In genomic region chr17:78458739-78459335, GRCh38 we compare ENCODE assay signal across 20 cellular contexts.
DNase-seq lines count a peak whose midpoint lies in the region; ATAC-seq and TF ChIP-seq lines count a peak whose summit lies in the region.
"Had no signal": no experiment of that assay in that cellular context is flagged by ENCODE, and none has a peak within 500 bp of the region (broad histone marks: within the 10 kb centered on the region; RNA-seq: fewer than 3 reads in every experiment).

No MANE protein-coding gene starts in this region.

- H3K27ac ChIP-seq in A673 (ENCODE audit: low read depth, low read length, poor library complexity, severe bottlenecking): no peak overlapping the region
- peak overlapping the region; percentile 99 for H3K27ac ChIP-seq in layer of hippocampus (ENCODE audit: low read depth, low read length)
- H3K27ac ChIP-seq: A549, C4-2B, coronary artery, right lobe of liver, upper lobe of right lung had no signal

- TF ChIP-seq CTCF in A673 (conservative IDR thresholded peaks at IDR 0.05; ENCODE audit: low read depth, low read length) (no peak), mucosa of descending colon (IDR thresholded peaks at IDR 0.05) (no peak)

- H3K4me1 ChIP-seq in A673 (ENCODE audit: insufficient read depth, low read length, poor library complexity, severe bottlenecking): no peaks in the 10 kb centered on the region
- H3K4me1 ChIP-seq in mucosa of descending colon (ENCODE audit: low read depth): no peaks in the 10 kb centered on the region
- H3K4me1 ChIP-seq: A549, right lobe of liver, upper lobe of right lung had no signal

- no peaks in the 10 kb centered on the region for H3K9me3 ChIP-seq in A673 (ENCODE audit: low read depth, low read length, poor library complexity, severe bottlenecking)
- no peaks in the 10 kb centered on the region for H3K9me3 ChIP-seq in mucosa of descending colon
- H3K9me3 ChIP-seq: A549, right lobe of liver, upper lobe of right lung had no signal

- CTCF ChIA-PET in A673 (lab: Charles Lee): no interaction called here

- no TSS peak for BruUV-seq in A673 (replicated peaks; lab: Mats Ljungman, UMichigan)

- no peak for ATAC-seq in HG02885 (IDR thresholded peaks at IDR 0.05; ENCODE audit: poor library complexity, unreplicated experiment)
- no peak for ATAC-seq in mucosa of descending colon
- ATAC-seq: A549, upper lobe of right lung had no signal

- POLR2A ChIA-PET in A673 (lab: Charles Lee; ENCODE audit: low non-redundant PET): no interaction called here

- H3K4me3 ChIP-seq in A673 (ENCODE audit: low read depth, low read length, poor library complexity, severe bottlenecking) (no peak overlapping the region), mucosa of descending colon (no peak overlapping the region)
- H3K4me3 ChIP-seq: A549, coronary artery, right lobe of liver, upper lobe of right lung had no signal

- H3K27me3 ChIP-seq in A673 (replicated peaks; ENCODE audit: insufficient read depth, low read depth, low read length, poor library complexity) (no peaks in the 10 kb centered on the region), layer of hippocampus (ENCODE audit: control insufficient read depth, insufficient read depth, low read length) (no peaks in the 10 kb centered on the region)
- H3K27me3 ChIP-seq: right lobe of liver, upper lobe of right lung had no signal

- H3K36me3 ChIP-seq in A673 (ENCODE audit: insufficient read depth, low read length, poor library complexity, severe bottlenecking): no peaks in the 10 kb centered on the region
- no peaks in the 10 kb centered on the region for H3K36me3 ChIP-seq in mucosa of descending colon (ENCODE audit: low read depth)
- H3K36me3 ChIP-seq: right lobe of liver, upper lobe of right lung had no signal

- DNase-seq in A673 (ENCODE audit: low spot score) (peak; percentile 66), NCI-H1092 (lab: John Stamatoyannopoulos, UW) (peak; percentile 79), astrocyte of the hippocampus (ENCODE audit: low read depth, low spot score) (peak; percentile 62), HPDE6-E6E7 (ENCODE audit: extremely low spot score) (no peak), mucosa of descending colon (no peak), NCI-H2227 treated with DMSO at 0.1 percent for 48 hours (lab: John Stamatoyannopoulos, UW) (no peak)
- DNase-seq: activated CD4-positive, alpha-beta T cell treated with anti-CD3 and anti-CD28 coated beads for 48 hours; activated CD8-positive, alpha-beta memory T cell treated with anti-CD3 and anti-CD28 coated beads, Interleukin-2, amount 50 U/mL, for 48 hours; activated gamma-delta T cell treated with Interleukin-2 at 50 U/mL for 16 hours; amniotic stem cell; foreskin fibroblast; NCI-H774; right lobe of liver; stimulated activated naive CD4-positive, alpha-beta T cell treated with Interleukin-2 at 50 U/mL for 16 hours; upper lobe of right lung had no signal

- intact Hi-C loops in A673 (cut with micrococcal nuclease; ENCODE audit: unreplicated experiment): no loop called here
- intact Hi-C loops in mucosa of descending colon (cut with DNase I, micrococcal nuclease): no loop called here

Comparison
In these comparisons a context has a peak if more than half of its experiments do, and no peak if none do; other contexts are left out.
1. DNase-seq: peak in A673 (single experiment), NCI-H1092 (single experiment) and astrocyte of the hippocampus (single experiment); none in HPDE6-E6E7 (single experiment), mucosa of descending colon (0 of 3) and NCI-H2227 treated with DMSO at 0.1 percent for 48 hours (single experiment).